Comparison of ENCODE assay signal across 26 cellular contexts in the genomic region with DNA sequence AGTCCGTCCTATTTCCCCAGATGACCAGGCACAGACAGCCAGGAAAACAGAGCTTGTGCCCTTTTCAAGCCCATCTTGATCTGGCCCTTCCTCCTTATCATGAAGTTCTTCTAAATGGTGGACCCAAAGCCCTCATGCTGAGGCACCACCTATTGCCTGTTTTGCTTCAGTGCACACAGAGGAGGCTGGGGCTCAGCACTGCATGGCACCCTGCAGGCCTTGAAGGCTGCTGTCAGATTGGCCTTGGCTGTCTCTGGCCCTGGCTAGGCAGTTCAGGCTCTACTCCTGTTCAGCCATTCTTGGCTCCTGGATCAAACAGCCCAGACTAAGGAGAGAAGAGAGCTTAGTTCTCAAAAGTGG. TPM values are rescaled to one million over a fixed set of nuclear protein-coding genes. Genes with fewer than 3 reads are reported as not detected.
DNase-seq lines count a peak whose midpoint lies in the region; ATAC-seq and TF ChIP-seq lines count a peak whose summit lies in the region.
"Had no signal": no experiment of that assay in that cellular context is flagged by ENCODE, and none has a peak within 500 bp of the region (broad histone marks: within the 10 kb centered on the region; RNA-seq: fewer than 3 reads in every experiment).

No MANE protein-coding gene starts in this region.

- peaks cover 42% of the 10 kb centered on the region for H3K27me3 Mint-ChIP-seq in activated naive CD4-positive, alpha-beta T cell treated with anti-CD3 and anti-CD28 coated beads, Interleukin-2, amount 10 ng/mL, durations not matched to agents 7 days and 5 days
- no peaks in the 10 kb centered on the region for H3K27me3 Mint-ChIP-seq in activated T-helper 2 cell treated with anti-CD3 and anti-CD28 coated beads, Interferon-gamma antibody, Interleukin-2, Interleukin-4, amounts not matched to agents 10 μg/mL and 5 μg/mL and 100 μg/mL, durations not matched to agents 14 hours and 24 hours and 36 hours (ENCODE audit: low read depth)
- peaks cover 6% of the 10 kb centered on the region for H3K27me3 Mint-ChIP-seq in activated naive CD8-positive, alpha-beta T cell treated with anti-CD3 and anti-CD28 coated beads, Interleukin-2, amount 50 U/mL, for 24 hours

- peak; percentile 11 for DNase-seq in activated naive CD4-positive, alpha-beta T cell treated with anti-CD3 and anti-CD28 coated beads, Interleukin-2, amount 10 ng/mL, durations not matched to agents 7 days and 5 days
- DNase-seq in activated naive CD4-positive, alpha-beta T cell treated with Interleukin-2 at 50 U/mL for 16 hours, result no peak
- DNase-seq in activated T-helper 2 cell treated with anti-CD3 and anti-CD28 coated beads, Interferon-gamma antibody, Interleukin-2, Interleukin-4, amounts not matched to agents 10 μg/mL and 5 μg/mL and 100 μg/mL, durations not matched to agents 14 hours and 24 hours and 36 hours (ENCODE audit: low spot score), result peak; percentile 6
- DNase-seq in omental fat pad (ENCODE audit: low spot score) (peak; percentile 6), vagina (ENCODE audit: extremely low spot score in 2 of 2) (peak; percentile 49 to 82), hepatic stellate cell (ENCODE audit: low spot score) (no peak)
- no peak for DNase-seq in activated naive CD8-positive, alpha-beta T cell treated with anti-CD3 and anti-CD28 coated beads, Interleukin-2, amount 50 U/mL, for 24 hours
- DNase-seq: Calu3, DMS53, EL, Karpas-422, MG63, NCI-H1092, NCI-H1436 treated with DMSO at 0.1 percent for 48 hours, NCI-H2081, NCI-H2171 treated with DMSO at 0.1 percent for 48 hours, NCI-H446, NCI-H526 treated with DMSO at 0.1 percent for 48 hours, SJCRH30 had no signal

- H3K9me3 ChIP-seq in vagina, result no peaks in the 10 kb centered on the region
- H3K9me3 ChIP-seq: A549, MG63, SJCRH30 had no signal

- TF ChIP-seq CTCF in omental fat pad (IDR thresholded peaks at IDR 0.05) (no peak), vagina (IDR thresholded peaks at IDR 0.05) (no peak)

- no peaks in the 10 kb centered on the region for H3K4me1 ChIP-seq in vagina
- H3K4me1 ChIP-seq: A549 had no signal

- no peaks in the 10 kb centered on the region for H3K4me1 Mint-ChIP-seq in activated naive CD4-positive, alpha-beta T cell treated with anti-CD3 and anti-CD28 coated beads, Interleukin-2, amount 10 ng/mL, durations not matched to agents 7 days and 5 days
- peaks cover 8% of the 10 kb centered on the region for H3K4me1 Mint-ChIP-seq in activated T-helper 2 cell treated with anti-CD3 and anti-CD28 coated beads, Interferon-gamma antibody, Interleukin-2, Interleukin-4, amounts not matched to agents 10 μg/mL and 5 μg/mL and 100 μg/mL, durations not matched to agents 14 hours and 24 hours and 36 hours (ENCODE audit: low read depth)
- H3K4me1 Mint-ChIP-seq in activated naive CD8-positive, alpha-beta T cell treated with anti-CD3 and anti-CD28 coated beads, Interleukin-2, amount 50 U/mL, for 24 hours, result peaks cover 4% of the 10 kb centered on the region

- no peaks in the 10 kb centered on the region for H3K9me3 Mint-ChIP-seq in activated naive CD4-positive, alpha-beta T cell treated with anti-CD3 and anti-CD28 coated beads, Interleukin-2, amount 10 ng/mL, durations not matched to agents 7 days and 5 days
- no peaks in the 10 kb centered on the region for H3K9me3 Mint-ChIP-seq in activated T-helper 2 cell treated with anti-CD3 and anti-CD28 coated beads, Interferon-gamma antibody, Interleukin-2, Interleukin-4, amounts not matched to agents 10 μg/mL and 5 μg/mL and 100 μg/mL, durations not matched to agents 14 hours and 24 hours and 36 hours
- H3K9me3 Mint-ChIP-seq in activated naive CD8-positive, alpha-beta T cell treated with anti-CD3 and anti-CD28 coated beads, Interleukin-2, amount 50 U/mL, for 24 hours, result no peaks in the 10 kb centered on the region
- H3K9me3 Mint-ChIP-seq: CD8-positive, alpha-beta T cell had no signal

- no peaks in the 10 kb centered on the region for H3K36me3 Mint-ChIP-seq in activated naive CD4-positive, alpha-beta T cell treated with anti-CD3 and anti-CD28 coated beads, Interleukin-2, amount 10 ng/mL, durations not matched to agents 7 days and 5 days
- no peaks in the 10 kb centered on the region for H3K36me3 Mint-ChIP-seq in activated T-helper 2 cell treated with anti-CD3 and anti-CD28 coated beads, Interferon-gamma antibody, Interleukin-2, Interleukin-4, amounts not matched to agents 10 μg/mL and 5 μg/mL and 100 μg/mL, durations not matched to agents 14 hours and 24 hours and 36 hours (ENCODE audit: low read depth)
- no peaks in the 10 kb centered on the region for H3K36me3 Mint-ChIP-seq in activated naive CD8-positive, alpha-beta T cell treated with anti-CD3 and anti-CD28 coated beads, Interleukin-2, amount 50 U/mL, for 24 hours (ENCODE audit: low read depth)
- H3K36me3 Mint-ChIP-seq: CD8-positive, alpha-beta T cell had no signal

- intact Hi-C loops in activated T-helper 2 cell treated with anti-CD3 and anti-CD28 coated beads, Interferon-gamma antibody, Interleukin-2, Interleukin-4, amounts not matched to agents 10 μg/mL and 5 μg/mL and 100 μg/mL, durations not matched to agents 14 hours and 24 hours and 36 hours (cut with micrococcal nuclease), result no loop called here
- intact Hi-C loops in vagina (cut with DNase I), result loop anchor here (10.0 kb wide), 1 partner anchor 379 kb away; no protein-coding TSS in a partner anchor

- CTCF ChIA-PET in activated naive CD4-positive, alpha-beta T cell treated with anti-CD3 and anti-CD28 coated beads, Interleukin-2, amount 10 ng/mL, durations not matched to agents 7 days and 5 days (lab: Charles Lee), result interaction anchor here (1.0 kb wide), 2 partner anchors 35 to 135 kb away, joined by 3 to 5 read pairs; no protein-coding TSS in a partner anchor

- H3K36me3 ChIP-seq in vagina, result no peaks in the 10 kb centered on the region
- H3K36me3 ChIP-seq: BLaER1 treated with 17β-estradiol and CSF1 and Interleukin-3, amounts not matched to agents 10 nM and 100 nM; MG63; SJCRH30 had no signal

- ATAC-seq in omental fat pad (ENCODE audit: low FRiP score) (no peak), esophagus mucosa (no peak)
- ATAC-seq in activated naive CD8-positive, alpha-beta T cell treated with anti-CD3 and anti-CD28 coated beads, Interleukin-2, amount 50 U/mL, for 24 hours, result no peak
- ATAC-seq: A549; CD8-positive, alpha-beta T cell; GM12878; Panc1 had no signal

- H3K27me3 ChIP-seq in vagina, result no peaks in the 10 kb centered on the region
- H3K27me3 ChIP-seq: BLaER1 treated with 17β-estradiol and CSF1 and Interleukin-3, amounts not matched to agents 10 nM and 100 nM; MG63; SJCRH30 had no signal

- no peak overlapping the region for H3K4me3 ChIP-seq in vagina
- H3K4me3 ChIP-seq: A549; BLaER1 treated with 17β-estradiol and CSF1 and Interleukin-3, amounts not matched to agents 10 nM and 100 nM; GM12878; MG63; SJCRH30 had no signal

- TF ChIP-seq POLR2A in vagina (IDR thresholded peaks at IDR 0.05), result no peak

- H3K27ac ChIP-seq in vagina, result no peak overlapping the region
- H3K27ac ChIP-seq: A549; BLaER1 treated with 17β-estradiol and CSF1 and Interleukin-3, amounts not matched to agents 10 nM and 100 nM; SJCRH30 had no signal

- H3K27ac Mint-ChIP-seq in activated naive CD4-positive, alpha-beta T cell treated with anti-CD3 and anti-CD28 coated beads, Interleukin-2, amount 10 ng/mL, durations not matched to agents 7 days and 5 days, result no peak overlapping the region
- no peak overlapping the region for H3K27ac Mint-ChIP-seq in activated T-helper 2 cell treated with anti-CD3 and anti-CD28 coated beads, Interferon-gamma antibody, Interleukin-2, Interleukin-4, amounts not matched to agents 10 μg/mL and 5 μg/mL and 100 μg/mL, durations not matched to agents 14 hours and 24 hours and 36 hours
- no peak overlapping the region for H3K27ac Mint-ChIP-seq in activated naive CD8-positive, alpha-beta T cell treated with anti-CD3 and anti-CD28 coated beads, Interleukin-2, amount 50 U/mL, for 24 hours
- H3K27ac Mint-ChIP-seq: CD8-positive, alpha-beta T cell; IgD-negative memory B cell had no signal

- H3K4me3 Mint-ChIP-seq in activated naive CD4-positive, alpha-beta T cell treated with anti-CD3 and anti-CD28 coated beads, Interleukin-2, amount 10 ng/mL, durations not matched to agents 7 days and 5 days, result no peak overlapping the region
- no peak overlapping the region for H3K4me3 Mint-ChIP-seq in activated T-helper 2 cell treated with anti-CD3 and anti-CD28 coated beads, Interferon-gamma antibody, Interleukin-2, Interleukin-4, amounts not matched to agents 10 μg/mL and 5 μg/mL and 100 μg/mL, durations not matched to agents 14 hours and 24 hours and 36 hours (ENCODE audit: low read depth)
- no peak overlapping the region for H3K4me3 Mint-ChIP-seq in activated naive CD8-positive, alpha-beta T cell treated with anti-CD3 and anti-CD28 coated beads, Interleukin-2, amount 50 U/mL, for 24 hours
- H3K4me3 Mint-ChIP-seq: CD8-positive, alpha-beta T cell; IgD-negative memory B cell had no signal

RNA-seq across cellular contexts. Expression of a gene that starts 49.2 kb away (rescaled TPM):
- total RNA-seq in activated T-helper 2 cell treated with anti-CD3 and anti-CD28 coated beads, Interferon-gamma antibody, Interleukin-2, Interleukin-4, amounts not matched to agents 10 μg/mL and 5 μg/mL and 100 μg/mL, durations not matched to agents 14 hours and 24 hours and 36 hours, result not detected in 2 replicates
- total RNA-seq in omental fat pad, result not detected
- not detected for total RNA-seq in vagina
- total RNA-seq in esophagus mucosa, result not detected
- total RNA-seq: Calu3; CD8-positive, alpha-beta T cell; GM12878 had no signal

RNA-seq across cellular contexts. Expression of a gene that starts 52.1 kb away (rescaled TPM):
- total RNA-seq in activated T-helper 2 cell treated with anti-CD3 and anti-CD28 coated beads, Interferon-gamma antibody, Interleukin-2, Interleukin-4, amounts not matched to agents 10 μg/mL and 5 μg/mL and 100 μg/mL, durations not matched to agents 14 hours and 24 hours and 36 hours, result not detected in 2 replicates
- under 1 TPM in 1 of 4 donors, not detected in 3; 0.19 TPM for total RNA-seq in omental fat pad
- total RNA-seq in vagina, result not detected
- total RNA-seq in esophagus mucosa, result 0.12 TPM
- total RNA-seq: CD8-positive, alpha-beta T cell; GM12878 had no signal

Comparison
In these comparisons a context has a peak if more than half of its experiments do, and no peak if none do; other contexts are left out.
1. DNase-seq: peak in activated naive CD4-positive, alpha-beta T cell treated with anti-CD3 and anti-CD28 coated beads, Interleukin-2, amount 10 ng/mL, durations not matched to agents 7 days and 5 days (single experiment), activated T-helper 2 cell treated with anti-CD3 and anti-CD28 coated beads, Interferon-gamma antibody, Interleukin-2, Interleukin-4, amounts not matched to agents 10 μg/mL and 5 μg/mL and 100 μg/mL, durations not matched to agents 14 hours and 24 hours and 36 hours (single experiment), omental fat pad (single experiment) and vagina (2 of 2); none in activated naive CD4-positive, alpha-beta T cell treated with Interleukin-2 at 50 U/mL for 16 hours (single experiment), activated naive CD8-positive, alpha-beta T cell treated with anti-CD3 and anti-CD28 coated beads, Interleukin-2, amount 50 U/mL, for 24 hours (single experiment) and hepatic stellate cell (single experiment).